ENCODE assay signal across 21 cellular contexts in genomic region chr14:64772394-64772950, GRCh38.
DNase-seq lines count a peak whose midpoint lies in the region; ATAC-seq, FAIRE-seq and TF ChIP-seq lines count a peak whose summit lies in the region.
"Had no signal": no experiment of that assay in that cellular context is flagged by ENCODE, and none has a peak within 500 bp of the region (broad histone marks: within the 10 kb centered on the region; RNA-seq: fewer than 3 reads in every experiment).

No MANE protein-coding gene starts in this region.

- H3K4me1 ChIP-seq in HepG2 (ENCODE audit: insufficient read depth, low read length) (peaks cover 2% of the 10 kb centered on the region; the same call in 1 of the 2 replicates), right lobe of liver (no peaks in the 10 kb centered on the region), foreskin keratinocyte (no peaks in the 10 kb centered on the region)
- H3K4me1 ChIP-seq: colonic mucosa, parathyroid adenoma, suprapubic skin, vagina had no signal

- H3K36me3 ChIP-seq in HepG2 (replicated peaks in 1 of 2; ENCODE audit: control insufficient read depth in 1 of 2, insufficient read depth in 2 of 2, low read length in 2 of 2) (no peaks in the 10 kb centered on the region), right lobe of liver (no peaks in the 10 kb centered on the region)
- H3K36me3 ChIP-seq: colonic mucosa, suprapubic skin, vagina had no signal

- ATAC-seq in HepG2 (peak; percentile 84), right lobe of liver (no peak), foreskin keratinocyte (no peak), SK-N-SH treated with all-trans-retinoic acid at 6 μM for 48 hours (no peak), HG03159 (IDR thresholded peaks at IDR 0.05; ENCODE audit: unreplicated experiment) (no peak)
- ATAC-seq: activated CD4-positive, alpha-beta T cell treated with anti-CD3 and anti-CD28 coated beads for 36 hours; left cardiac atrium; naive thymus-derived CD8-positive, alpha-beta T cell had no signal

- no peak for TF ChIP-seq POLR2A in HepG2 (IDR thresholded peaks at IDR 0.05; ENCODE audit: insufficient read depth in 1 of 2, low read depth in 2 of 2, low read length in 2 of 2)
- no peak for TF ChIP-seq POLR2A in right lobe of liver (IDR thresholded peaks at IDR 0.05)

- H3K27me3 ChIP-seq in HepG2 (ENCODE audit: control insufficient read depth in 1 of 2, insufficient read depth in 2 of 2, low read length in 2 of 2) (peaks cover 0 to 7% of the 10 kb centered on the region in 2 experiments; a peak in 3 of 5 replicates), right lobe of liver (no peaks in the 10 kb centered on the region), foreskin keratinocyte (peaks cover 3% of the 10 kb centered on the region)
- H3K27me3 ChIP-seq: colonic mucosa, suprapubic skin, vagina had no signal

- intact Hi-C loops in HepG2 (cut with micrococcal nuclease; ENCODE audit: unreplicated experiment) = loop anchor here (5.0 kb wide), 1 partner anchor 120 kb away; no protein-coding TSS in a partner anchor
- intact Hi-C loops in right lobe of liver (cut with DNase I) = loop anchor here in 1 of 2 donors (10.0 kb wide), 1 partner anchor 102 kb away; the partner anchor contains the start of gene SPTB

- in situ Hi-C loops in HepG2 (cut with HindIII; ENCODE audit: extremely low pct_ligation_motif_present, low pct_unique_long_range_greater_than_20kb) = no loop called here

- CTCF ChIA-PET in HepG2 (lab: Yijun Ruan, JAX; ENCODE audit: low intra/inter-chr PET ratio, low total read pairs) = interaction anchor here (1.3 kb wide), 1 partner anchor 119 kb away, joined by 7 read pairs; no protein-coding TSS in a partner anchor

- H3K4me3 ChIP-seq in HepG2 (replicated peaks in 1 of 3; ENCODE audit: insufficient read depth in 1 of 3, low read depth in 2 of 3, low read length in 3 of 3) (no peak overlapping the region), right lobe of liver (no peak overlapping the region)
- H3K4me3 ChIP-seq: colonic mucosa, suprapubic skin, vagina had no signal

- no peaks in the 10 kb centered on the region for H4K20me1 ChIP-seq in HepG2 (ENCODE audit: insufficient read depth, low read length)

- no peak overlapping the region for H3K4me2 ChIP-seq in HepG2 (ENCODE audit: low read depth, low read length)

- no peak overlapping the region for H2AFZ ChIP-seq in HepG2 (ENCODE audit: low read length)
- H2AFZ ChIP-seq: parathyroid adenoma had no signal

- no peak for FAIRE-seq in HepG2 (lab: Jason Lieb, UNC)
- FAIRE-seq: astrocyte had no signal

- H3K27ac ChIP-seq in HepG2 (ENCODE audit: extremely low read length, insufficient read depth, low read length) (no peak overlapping the region), right lobe of liver (no peak overlapping the region), foreskin keratinocyte (no peak overlapping the region)
- H3K27ac ChIP-seq: colonic mucosa, parathyroid adenoma, suprapubic skin, vagina had no signal

- BruUV-seq in HepG2 (replicated peaks; lab: Mats Ljungman, UMichigan) = no TSS peak

- 82% methylated on average over 13 of the region's 36 CpGs for WGBS in HepG2 (ENCODE audit: low lambda C conversion rate)
- no CpG with 5 or more reads among the region's 36 CpGs for WGBS in right lobe of liver (ENCODE audit: insufficient coverage, low coverage, low lambda C conversion rate, missing lambda C conversion rate)

- no peak for TF ChIP-seq EP300 in HepG2 (IDR thresholded peaks at IDR 0.05; ENCODE audit: low read depth in 2 of 2, low read length in 2 of 2)
- no peak for TF ChIP-seq EP300 in HepG2 (CRISPR knock-in tag; IDR thresholded peaks at IDR 0.05; ENCODE audit: borderline replicate concordance)

- DNase-seq in HepG2 (ENCODE audit: low spot score) = peak; percentile 19
- no peak for DNase-seq in right lobe of liver
- peak; percentile 18 for DNase-seq in NCI-H69 (lab: John Stamatoyannopoulos, UW)
- no peak for DNase-seq in foreskin keratinocyte
- DNase-seq in occipital lobe (lab: John Stamatoyannopoulos, UW) = no peak
- DNase-seq in activated gamma-delta T cell treated with Interleukin-2 at 50 U/mL for 16 hours = no peak
- DNase-seq: activated CD4-positive, alpha-beta T cell treated with anti-CD3 and anti-CD28 coated beads for 36 hours; colonic mucosa; KG1; left cardiac atrium; mesendoderm; naive thymus-derived CD8-positive, alpha-beta T cell; NCI-H1048; NCI-H2081; NCI-H510A had no signal

- no peaks in the 10 kb centered on the region for H3K9me3 ChIP-seq in HepG2 (ENCODE audit: low read length)
- no peaks in the 10 kb centered on the region for H3K9me3 ChIP-seq in right lobe of liver
- H3K9me3 ChIP-seq: colonic mucosa, suprapubic skin, vagina had no signal

- TF ChIP-seq CTCF in HepG2 (CRISPR knock-in tag; IDR thresholded peaks at IDR 0.05) = peak; percentile 74
- TF ChIP-seq CTCF in right lobe of liver (IDR thresholded peaks at IDR 0.05) = peak in 1 of 4 donors; percentile 9
- peak; percentile 39 for TF ChIP-seq CTCF in foreskin keratinocyte (conservative IDR thresholded peaks at IDR 0.05)

- H3K9ac ChIP-seq in HepG2 (ENCODE audit: insufficient read depth, low read depth, low read length) = no peak overlapping the region
- H3K9ac ChIP-seq: parathyroid adenoma had no signal

- no peaks in the 10 kb centered on the region for H3K79me2 ChIP-seq in HepG2 (ENCODE audit: insufficient read depth, low read length)

- TF ChIP-seq RAD21 in HepG2 (CRISPR knock-in tag; IDR thresholded peaks at IDR 0.05) = peak; percentile 41; the same call in 1 of the 2 replicates

- POLR2A ChIA-PET in HepG2 (lab: Yijun Ruan, JAX) = no interaction called here

TF ChIP-seq in HepG2, 621 proteins besides CTCF, POLR2A, EP300 and RAD21 (continues in another document):
- peak; percentile 18; the same call in 1 of the 2 replicates for TF ChIP-seq ZNF687 (CRISPR knock-in tag; IDR thresholded peaks at IDR 0.05)
- 0 out of 2 replicates have a peak, but pooled peaks have one; percentile 49 for TF ChIP-seq ZNF343 (CRISPR knock-in tag; IDR thresholded peaks at IDR 0.05)
- peak; percentile 48; the same call in 1 of the 2 replicates for TF ChIP-seq ZBTB38 (CRISPR knock-in tag; IDR thresholded peaks at IDR 0.05)
- TF ChIP-seq SMC3 (IDR thresholded peaks at IDR 0.05; ENCODE audit: low read length) = no peak

TF ChIP-seq in SK-N-SH treated with all-trans-retinoic acid at 6 μM for 48 hours, 23 proteins besides CTCF, POLR2A, EP300 and RAD21:
- TF ChIP-seq BACH2 (CRISPR knock-in tag; IDR thresholded peaks at IDR 0.05; ENCODE audit: borderline replicate concordance) = no peak
- TF ChIP-seq CSDC2 (CRISPR knock-in tag; IDR thresholded peaks at IDR 0.05) = no peak
- no peak for TF ChIP-seq ISL1 (CRISPR knock-in tag; IDR thresholded peaks at IDR 0.05)
- no peak for TF ChIP-seq SNAI2 (CRISPR knock-in tag; IDR thresholded peaks at IDR 0.05)
- no peak for TF ChIP-seq ZC3H10 (CRISPR knock-in tag; IDR thresholded peaks at IDR 0.05)
- no peak for TF ChIP-seq TOX (CRISPR knock-in tag; IDR thresholded peaks at IDR 0.05; ENCODE audit: borderline replicate concordance)

Comparison
In these comparisons a context has a peak if more than half of its experiments do, and no peak if none do; other contexts are left out.
1. DNase-seq: peak in HepG2 (single experiment) and NCI-H69 (single experiment); none in right lobe of liver (0 of 3), foreskin keratinocyte (0 of 2), occipital lobe (single experiment) and activated gamma-delta T cell treated with Interleukin-2 at 50 U/mL for 16 hours (single experiment).